In genomic region chr5:40273936-40274335, GRCh38 we compare ENCODE assay signal across 16 cellular contexts.
"Had no signal": no experiment of that assay in that cellular context is flagged by ENCODE, and none has a peak within 500 bp of the region (broad histone marks: within the 10 kb centered on the region; RNA-seq: fewer than 3 reads in every experiment).

No MANE protein-coding gene starts in this region.

- H3K4me3 ChIP-seq: gastroesophageal sphincter, tibial artery, vagina had no signal

- H3K27ac Mint-ChIP-seq: activated CD8-positive, alpha-beta T cell treated with anti-CD3 and anti-CD28 coated beads, Interleukin-2, amount 10 ng/mL, durations not matched to agents 7 days and 5 days; activated naive CD8-positive, alpha-beta T cell treated with anti-CD3 and anti-CD28 coated beads, Interleukin-2, amount 10 ng/mL, durations not matched to agents 7 days and 5 days; naive B cell; stimulated activated memory B cell treated with anti-CD40 and anti-IgM and Interleukin-4, amounts not matched to agents 10 μg/mL and 1 μg/mL and 100 μg/mL, for 72 hours had no signal

- H3K4me3 Mint-ChIP-seq: activated CD8-positive, alpha-beta T cell treated with anti-CD3 and anti-CD28 coated beads, Interleukin-2, amount 10 ng/mL, durations not matched to agents 7 days and 5 days; activated naive CD8-positive, alpha-beta T cell treated with anti-CD3 and anti-CD28 coated beads, Interleukin-2, amount 10 ng/mL, durations not matched to agents 7 days and 5 days; stimulated activated memory B cell treated with anti-CD40 and anti-IgM and Interleukin-4, amounts not matched to agents 10 μg/mL and 1 μg/mL and 100 μg/mL, for 72 hours had no signal

- ATAC-seq: activated CD8-positive, alpha-beta T cell treated with anti-CD3 and anti-CD28 coated beads, Interleukin-2, amount 10 ng/mL, durations not matched to agents 7 days and 5 days; gastroesophageal sphincter; left lobe of liver; stimulated activated memory B cell treated with anti-CD40 and anti-IgM and Interleukin-4, amounts not matched to agents 10 μg/mL and 1 μg/mL and 100 μg/mL, for 72 hours had no signal

- DNase-seq: activated CD8-positive, alpha-beta memory T cell treated with anti-CD3 and anti-CD28 coated beads, Interleukin-2, amount 50 U/mL, for 4 hours; activated CD8-positive, alpha-beta T cell treated with anti-CD3 and anti-CD28 coated beads, Interleukin-2, amount 10 ng/mL, durations not matched to agents 7 days and 5 days; activated gamma-delta T cell treated with Interleukin-2 at 50 U/mL for 16 hours; activated naive CD8-positive, alpha-beta T cell treated with anti-CD3 and anti-CD28 coated beads, Interleukin-2, amount 10 ng/mL, durations not matched to agents 7 days and 5 days; anterior cingulate cortex; naive B cell; stimulated activated CD4-positive, alpha-beta T cell treated with anti-CD3 and anti-CD28 coated beads, Interleukin-12 subunit alpha, Interleukin-12 subunit beta, amount 100 ng/mL, for 4 hours; stimulated activated CD4-positive, alpha-beta T cell treated with anti-CD3 and anti-CD28 coated beads, Interleukin-2, amount 100 ng/mL, for 48 hours; tibial artery had no signal

- H3K27ac ChIP-seq: gastroesophageal sphincter, parathyroid adenoma, tibial artery, vagina, VCaP had no signal

- H3K36me3 ChIP-seq: gastroesophageal sphincter, tibial artery, vagina had no signal

- H3K27me3 Mint-ChIP-seq: activated naive CD8-positive, alpha-beta T cell treated with anti-CD3 and anti-CD28 coated beads, Interleukin-2, amount 10 ng/mL, durations not matched to agents 7 days and 5 days; naive B cell; stimulated activated memory B cell treated with anti-CD40 and anti-IgM and Interleukin-4, amounts not matched to agents 10 μg/mL and 1 μg/mL and 100 μg/mL, for 72 hours had no signal

- FAIRE-seq: islet of Langerhans had no signal

- H3K27me3 ChIP-seq: gastroesophageal sphincter, tibial artery, vagina had no signal

- H3K4me1 ChIP-seq: gastroesophageal sphincter, parathyroid adenoma had no signal

- H3K36me3 Mint-ChIP-seq: naive B cell; stimulated activated memory B cell treated with anti-CD40 and anti-IgM and Interleukin-4, amounts not matched to agents 10 μg/mL and 1 μg/mL and 100 μg/mL, for 72 hours had no signal

- H3K9me3 Mint-ChIP-seq: naive B cell had no signal

- H3K9me3 ChIP-seq: gastroesophageal sphincter, tibial artery, vagina had no signal
